In the genomic region with DNA sequence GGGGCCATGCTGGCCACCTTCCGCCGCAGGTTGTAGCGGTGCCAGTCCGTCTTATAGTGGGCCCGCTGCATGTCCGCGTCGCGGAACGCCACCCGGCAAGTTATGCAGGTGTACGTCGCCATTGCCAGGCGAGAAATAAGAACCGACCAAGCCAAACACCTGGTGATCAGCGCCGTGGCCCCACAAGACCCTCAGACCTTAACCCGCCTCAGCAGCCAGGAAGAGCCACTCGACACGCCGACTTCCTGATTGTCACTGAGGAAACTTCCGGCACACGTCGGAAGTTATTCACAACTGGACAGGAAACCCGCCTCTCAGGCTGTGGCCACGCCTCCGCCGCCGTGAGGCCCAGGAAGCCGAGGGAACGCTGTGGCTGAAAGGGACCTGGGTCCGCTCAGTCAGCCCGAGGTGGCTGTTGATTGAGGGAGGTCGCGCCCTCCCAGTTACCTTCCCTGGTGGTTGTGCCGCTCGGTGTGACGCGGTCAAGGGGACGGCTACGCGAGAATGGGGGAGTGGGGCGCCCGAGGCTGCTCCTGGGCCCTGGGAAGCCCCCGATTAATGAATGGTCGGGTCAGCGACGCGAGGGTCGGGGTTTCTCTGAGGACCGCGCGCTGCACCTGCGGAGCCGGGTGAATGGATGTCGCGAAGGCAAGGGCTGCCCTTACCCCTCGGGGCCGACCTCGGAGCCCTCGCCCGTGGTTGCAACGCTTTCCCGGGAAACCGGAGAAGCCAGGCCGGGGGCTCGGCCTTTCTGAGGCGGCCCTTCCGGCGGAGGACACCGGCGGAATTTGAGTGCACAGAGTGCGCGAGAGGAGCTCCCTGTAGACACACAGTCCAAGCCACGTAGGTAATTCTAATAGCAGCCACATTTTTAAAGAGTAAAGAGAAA, we compare ENCODE assay signal across 9 cellular contexts. TPM values are rescaled to one million over a fixed set of nuclear protein-coding genes. Genes with fewer than 3 reads are reported as not detected.
DNase-seq lines count a peak whose midpoint lies in the region; ATAC-seq, FAIRE-seq and TF ChIP-seq lines count a peak whose summit lies in the region.
"Had no signal": no experiment of that assay in that cellular context is flagged by ENCODE, and none has a peak within 500 bp of the region (broad histone marks: within the 10 kb centered on the region; RNA-seq: fewer than 3 reads in every experiment).

A gene with protein sequence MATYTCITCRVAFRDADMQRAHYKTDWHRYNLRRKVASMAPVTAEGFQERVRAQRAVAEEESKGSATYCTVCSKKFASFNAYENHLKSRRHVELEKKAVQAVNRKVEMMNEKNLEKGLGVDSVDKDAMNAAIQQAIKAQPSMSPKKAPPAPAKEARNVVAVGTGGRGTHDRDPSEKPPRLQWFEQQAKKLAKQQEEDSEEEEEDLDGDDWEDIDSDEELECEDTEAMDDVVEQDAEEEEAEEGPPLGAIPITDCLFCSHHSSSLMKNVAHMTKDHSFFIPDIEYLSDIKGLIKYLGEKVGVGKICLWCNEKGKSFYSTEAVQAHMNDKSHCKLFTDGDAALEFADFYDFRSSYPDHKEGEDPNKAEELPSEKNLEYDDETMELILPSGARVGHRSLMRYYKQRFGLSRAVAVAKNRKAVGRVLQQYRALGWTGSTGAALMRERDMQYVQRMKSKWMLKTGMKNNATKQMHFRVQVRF (minus strand): TSS at position 257 of the 889 bp plus-strand sequence. CDS start 135 bp downstream, at position 122.

- no peaks in the 10 kb centered on the region for H3K27me3 ChIP-seq in keratinocyte (ENCODE audit: control insufficient read depth, extremely low read depth, insufficient read depth, low read length)

- dilution Hi-C loops in keratinocyte (cut with MboI; ENCODE audit: extremely low pct_ligation_motif_present, low sequenced_read_pairs) = no loop called here

- H3K36me3 ChIP-seq in keratinocyte (ENCODE audit: control insufficient read depth in 2 of 2, extremely low read depth in 1 of 2, insufficient read depth in 2 of 2, low read length in 2 of 2) = peaks cover 19 to 21% of the 10 kb centered on the region in 2 experiments

- H3K27ac ChIP-seq in keratinocyte (ENCODE audit: control insufficient read depth, insufficient read depth, low read length) = peak within 1 kb of the TSS; percentile 84

- H3K9me1 ChIP-seq in keratinocyte (ENCODE audit: control insufficient read depth, extremely low read depth, insufficient read depth, low read length) = no peaks in the 10 kb centered on the region

- H3K9me3 ChIP-seq in keratinocyte (ENCODE audit: control insufficient read depth, low read depth, low read length) = no peaks in the 10 kb centered on the region

- H3K9ac ChIP-seq in keratinocyte (ENCODE audit: control insufficient read depth, extremely low read depth, insufficient read depth, low read length) = peak within 1 kb of the TSS; percentile 90

- TF ChIP-seq CTCF in keratinocyte (optimal IDR thresholded peaks at IDR 0.05 in 1 of 3, IDR thresholded peaks at IDR 0.05 in 1 of 3, conservative IDR thresholded peaks at IDR 0.05 in 1 of 3; ENCODE audit: extremely low read depth in 1 of 3, insufficient read depth in 2 of 3, low read length in 3 of 3) = no peak

- peak; percentile 83 for ATAC-seq in HG03439 (IDR thresholded peaks at IDR 0.05; ENCODE audit: unreplicated experiment)

- peak within 1 kb of the TSS; percentile 83 for H2AFZ ChIP-seq in keratinocyte (ENCODE audit: control insufficient read depth, low read length)

- H3K4me2 ChIP-seq in keratinocyte (ENCODE audit: control insufficient read depth, extremely low read depth, insufficient read depth, low read depth, low read length) = peak within 1 kb of the TSS; percentile 91

- peak; percentile 97 for DNase-seq in Ammon's horn (ENCODE audit: low spot score)
- peak; percentile 58 for DNase-seq in GM19238 (ENCODE audit: insufficient read length, low spot score)
- peak; percentile 88 for DNase-seq in NCI-H510A (lab: John Stamatoyannopoulos, UW)
- DNase-seq in activated CD4-positive, alpha-beta T cell treated with anti-CD3 and anti-CD28 coated beads for 1 hour = peak; percentile 78
- peak; percentile 91 for DNase-seq in cerebellum (ENCODE audit: low spot score)
- no peak for DNase-seq in keratinocyte (ENCODE audit: low read depth, low spot score)
- DNase-seq in stimulated activated CD4-positive, alpha-beta T cell treated with anti-CD3 and anti-CD28 coated beads, Interleukin-15, amount 100 ng/mL, for 1 hour (ENCODE audit: low read depth in 1 of 2, low spot score in 1 of 2) = peak; percentile 72 to 76

- no peaks in the 10 kb centered on the region for H4K20me1 ChIP-seq in keratinocyte (ENCODE audit: control insufficient read depth, extremely low read depth, insufficient read depth, low read length)

- peaks cover 31% of the 10 kb centered on the region for H3K4me1 ChIP-seq in keratinocyte (ENCODE audit: control insufficient read depth, extremely low read depth, insufficient read depth, low read length)

- H3K4me3 ChIP-seq in keratinocyte (ENCODE audit: control insufficient read depth in 2 of 3, extremely low read depth in 1 of 3, insufficient read depth in 2 of 3, low read depth in 1 of 3, low read length in 3 of 3) = peak within 1 kb of the TSS; percentile 85 to 98 (median 92)

- peak; percentile 17 for FAIRE-seq in keratinocyte (lab: Jason Lieb, UNC)
- FAIRE-seq: colon had no signal

- H3K79me2 ChIP-seq in keratinocyte (ENCODE audit: control insufficient read depth, insufficient read depth, low read length) = peaks cover 71% of the 10 kb centered on the region

RNA-seq across cellular contexts. Expression of the gene that starts here (rescaled TPM):
- 15.8 TPM for total RNA-seq in cerebellum
- polyA plus RNA-seq in keratinocyte = 19.8 to 23.1 TPM (median 22.6 TPM) in 3 replicates
- 107 TPM for polyA plus RNA-seq in keratinocyte (2011; ENCODE audit: low read depth)
- 17.9 and 19.5 TPM in 2 replicates for polyA plus RNA-seq in keratinocyte (2011; cell fraction: cytosol; rRNA removed)
- 27.8 and 33.5 TPM in 2 replicates for polyA plus RNA-seq in keratinocyte (2011; cell fraction: nucleus; rRNA removed)
- polyA plus RNA-seq in keratinocyte (2012; ENCODE audit: low replicate concordance) = 41.5 and 51.1 TPM in 2 replicates
- 6.1 to 10.3 TPM (median 8.5 TPM) in 3 replicates for polyA minus RNA-seq in keratinocyte
- 20.7 TPM for polyA minus RNA-seq in keratinocyte (2011; cell fraction: cytosol; rRNA and poly(A)+ RNA removed)
- 8.3 and 13.4 TPM in 2 replicates for polyA minus RNA-seq in keratinocyte (2011; cell fraction: nucleus; rRNA and poly(A)+ RNA removed)
